ENCODE assay signal across 16 cellular contexts in the genomic region with DNA sequence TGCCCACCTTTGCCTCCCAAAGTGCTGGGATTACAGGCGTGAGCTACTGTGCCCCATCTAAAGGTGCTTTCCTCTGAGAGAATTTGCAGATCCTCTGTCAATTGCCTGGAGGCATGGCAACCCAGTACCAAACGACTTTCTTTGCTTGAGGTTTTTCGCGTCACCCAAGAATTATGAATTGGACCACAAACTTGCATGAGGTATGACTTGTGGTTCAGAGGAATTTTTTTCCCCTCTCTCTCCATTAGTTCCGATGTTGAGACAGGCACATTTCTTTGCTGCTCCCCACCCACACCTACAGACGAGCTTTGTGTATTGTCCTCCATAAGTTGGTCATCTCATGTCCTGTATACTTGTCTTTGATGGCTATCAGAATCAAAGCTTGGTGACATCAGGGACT. TPM values are rescaled to one million over a fixed set of nuclear protein-coding genes. Genes with fewer than 3 reads are reported as not detected.
A peak's percentile ranks its signal among the peaks of the same experiment; 100 is the strongest.
DNase-seq lines count a peak whose midpoint lies in the region; ATAC-seq, FAIRE-seq and TF ChIP-seq lines count a peak whose summit lies in the region.
"Had no signal": no experiment of that assay in that cellular context is flagged by ENCODE, and none has a peak within 500 bp of the region (broad histone marks: within the 10 kb centered on the region; RNA-seq: fewer than 3 reads in every experiment).

No MANE protein-coding gene starts in this region.

- H3K4me3 ChIP-seq in choroid plexus epithelial cell (ENCODE audit: low read depth, low read length) (no peak overlapping the region), skeletal muscle satellite cell (ENCODE audit: low read length) (no peak overlapping the region)
- H3K4me3 ChIP-seq: gastroesophageal sphincter, skin epidermis, thoracic aorta had no signal

- H3K4me2 ChIP-seq in skeletal muscle satellite cell (ENCODE audit: low read length): peak overlapping the region; percentile 19

- no peaks in the 10 kb centered on the region for H3K9me3 ChIP-seq in skeletal muscle satellite cell (replicated peaks; ENCODE audit: low read length)
- H3K9me3 ChIP-seq: thoracic aorta had no signal

- no peak for TF ChIP-seq POLR2A in H54 (IDR thresholded peaks at IDR 0.05; ENCODE audit: low read depth, low read length)

- no peak for TF ChIP-seq CTCF in choroid plexus epithelial cell (conservative IDR thresholded peaks at IDR 0.05; ENCODE audit: low read depth, low read length)

- no peaks in the 10 kb centered on the region for H3K36me3 ChIP-seq in skeletal muscle satellite cell (ENCODE audit: insufficient read depth, low read length)
- H3K36me3 ChIP-seq: gastroesophageal sphincter, thoracic aorta had no signal

- ATAC-seq in GM18907 (IDR thresholded peaks at IDR 0.05; ENCODE audit: unreplicated experiment) (no peak), HG03442 (IDR thresholded peaks at IDR 0.05; ENCODE audit: unreplicated experiment) (no peak)
- ATAC-seq: gastroesophageal sphincter; left colon; natural killer cell treated with Interleukin-12 subunit alpha and Interleukin-12 subunit beta and Interleukin-15 and Interleukin-18, amount 100 ng/mL, for 72 hours; Right ventricle myocardium inferior had no signal

- peak; percentile 31 for DNase-seq in H54 (ENCODE audit: insufficient read length, low spot score)
- peak; percentile 92 for DNase-seq in RPMI7951 (ENCODE audit: low read depth)
- peak; percentile 83 for DNase-seq in choroid plexus epithelial cell (ENCODE audit: low read depth)
- DNase-seq in pons (ENCODE audit: low spot score): no peak
- no peak for DNase-seq in NCI-H2227 treated with DMSO at 0.1 percent for 48 hours (lab: John Stamatoyannopoulos, UW)
- DNase-seq: left colon, MM.1S had no signal

- no peaks in the 10 kb centered on the region for H3K4me1 ChIP-seq in skeletal muscle satellite cell (ENCODE audit: control insufficient read depth, insufficient read depth, low read length)
- H3K4me1 ChIP-seq: gastroesophageal sphincter had no signal

- FAIRE-seq in H54 (lab: Jason Lieb, UNC): no peak
- FAIRE-seq: TTC549 had no signal

- no peaks in the 10 kb centered on the region for H3K27me3 ChIP-seq in skeletal muscle satellite cell (ENCODE audit: control insufficient read depth, insufficient read depth, low read length)
- H3K27me3 ChIP-seq: gastroesophageal sphincter had no signal

- no peak overlapping the region for H3K9ac ChIP-seq in skeletal muscle satellite cell (ENCODE audit: low read depth, low read length)

RNA-seq across cellular contexts. Expression of gene SCAF8, which starts 11.8 kb away (rescaled TPM):
- 18.3 and 21.4 TPM in 2 replicates for total RNA-seq in RPMI7951 (2014; rRNA removed; shearing (Covaris generic))
- 25.8 and 26.6 TPM in 2 replicates for total RNA-seq in skeletal muscle satellite cell (2012; rRNA removed)

Comparison
In these comparisons a context has a peak if more than half of its experiments do, and no peak if none do; other contexts are left out.
1. DNase-seq: peak in H54 (single experiment), RPMI7951 (single experiment) and choroid plexus epithelial cell (single experiment); none in pons (single experiment) and NCI-H2227 treated with DMSO at 0.1 percent for 48 hours (single experiment).